In the genomic region with DNA sequence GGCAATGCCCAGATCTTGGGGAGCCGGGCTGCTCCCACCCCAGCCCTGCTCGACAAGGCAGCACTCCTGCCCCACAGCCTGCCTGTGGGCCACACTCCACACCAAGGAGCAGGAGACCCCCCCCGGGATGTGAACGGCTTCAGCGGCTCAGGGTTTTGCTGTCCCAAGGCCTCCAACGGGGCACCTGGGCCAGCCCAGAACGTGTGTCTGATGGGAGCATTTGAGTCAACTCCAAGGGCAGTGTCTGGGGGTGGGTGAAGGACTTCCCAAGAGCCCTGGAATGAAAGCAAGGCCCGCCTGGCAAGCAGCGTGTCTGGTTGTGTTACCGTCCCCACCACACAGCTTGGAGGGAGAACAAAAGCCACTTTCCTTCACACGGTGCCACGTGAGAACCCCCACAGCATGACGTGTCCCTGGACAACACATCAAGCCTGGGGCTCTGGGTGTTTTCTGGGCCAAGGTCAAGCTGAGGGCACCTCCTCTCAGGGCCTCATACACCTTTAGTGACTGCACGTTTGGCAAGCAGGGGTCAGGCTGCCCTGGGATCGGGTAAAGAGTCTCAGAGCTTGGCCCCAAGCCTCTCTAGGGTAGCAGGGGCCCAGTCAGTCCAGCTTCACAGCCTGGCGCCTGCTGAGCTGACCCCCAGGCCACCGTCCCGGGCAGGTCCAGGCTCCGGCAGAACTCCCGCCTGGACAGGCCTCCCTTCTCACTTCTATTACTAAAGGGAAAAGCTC, we compare ENCODE assay signal across 17 cellular contexts. TPM values are rescaled to one million over a fixed set of nuclear protein-coding genes. Genes with fewer than 3 reads are reported as not detected.
A peak's percentile ranks its signal among the peaks of the same experiment; 100 is the strongest.
DNase-seq lines count a peak whose midpoint lies in the region; ATAC-seq and TF ChIP-seq lines count a peak whose summit lies in the region.
"Had no signal": no experiment of that assay in that cellular context is flagged by ENCODE, and none has a peak within 500 bp of the region (broad histone marks: within the 10 kb centered on the region; RNA-seq: fewer than 3 reads in every experiment).

No MANE protein-coding gene starts in this region.

- no peaks in the 10 kb centered on the region for H3K27me3 Mint-ChIP-seq in chondrocyte (ENCODE audit: low read depth)
- no peaks in the 10 kb centered on the region for H3K27me3 Mint-ChIP-seq in activated naive CD8-positive, alpha-beta T cell treated with anti-CD3 and anti-CD28 coated beads for 36 hours
- no peaks in the 10 kb centered on the region for H3K27me3 Mint-ChIP-seq in activated T-helper 2 cell treated with anti-CD3 and anti-CD28 coated beads, Interferon-gamma antibody, Interleukin-2, Interleukin-4, amounts not matched to agents 10 μg/mL and 5 μg/mL and 100 μg/mL, durations not matched to agents 14 hours and 24 hours and 36 hours (ENCODE audit: low read depth)
- H3K27me3 Mint-ChIP-seq: CD4-positive, CD25-positive, alpha-beta regulatory T cell had no signal

- no peaks in the 10 kb centered on the region for H3K36me3 ChIP-seq in H7 (replicated peaks; ENCODE audit: control insufficient read depth, insufficient read depth, low read length)
- no peaks in the 10 kb centered on the region for H3K36me3 ChIP-seq in lower lobe of right lung
- H3K36me3 ChIP-seq in stomach = peaks cover 0 to 24% (median 16%) of the 10 kb centered on the region in 4 donors

- ATAC-seq in lower lobe of right lung = no peak
- ATAC-seq: PC-3 had no signal

- peaks cover 6% of the 10 kb centered on the region for H3K36me3 Mint-ChIP-seq in chondrocyte (ENCODE audit: low read depth)
- no peaks in the 10 kb centered on the region for H3K36me3 Mint-ChIP-seq in activated naive CD8-positive, alpha-beta T cell treated with anti-CD3 and anti-CD28 coated beads for 36 hours
- no peaks in the 10 kb centered on the region for H3K36me3 Mint-ChIP-seq in activated T-helper 2 cell treated with anti-CD3 and anti-CD28 coated beads, Interferon-gamma antibody, Interleukin-2, Interleukin-4, amounts not matched to agents 10 μg/mL and 5 μg/mL and 100 μg/mL, durations not matched to agents 14 hours and 24 hours and 36 hours (ENCODE audit: low read depth)

- peak; percentile 31 for DNase-seq in H7
- peak; percentile 85 for DNase-seq in chondrocyte (ENCODE audit: low spot score)
- peak; percentile 26 for DNase-seq in lower lobe of right lung
- DNase-seq in stomach = no peak
- DNase-seq in middle frontal gyrus (ENCODE audit: extremely low spot score, low spot score) = no peak
- no peak for DNase-seq in activated naive CD8-positive, alpha-beta T cell treated with anti-CD3 and anti-CD28 coated beads for 36 hours
- no peak for DNase-seq in activated T-helper 2 cell treated with anti-CD3 and anti-CD28 coated beads, Interferon-gamma antibody, Interleukin-2, Interleukin-4, amounts not matched to agents 10 μg/mL and 5 μg/mL and 100 μg/mL, durations not matched to agents 14 hours and 24 hours and 36 hours (ENCODE audit: low spot score)
- DNase-seq: AML-193; Caco-2; CD4-positive, CD25-positive, alpha-beta regulatory T cell; EL; KBM-7; NCI-H1417 treated with DMSO at 0.1 percent for 48 hours; NCI-H1930; NCI-H748 treated with DMSO at 0.1 percent for 48 hours; PC-3 had no signal

- no peak overlapping the region for H3K27ac ChIP-seq in lower lobe of right lung
- peak overlapping the region in 4 of 5 donors; percentile 16 to 94 (median 89) for H3K27ac ChIP-seq in stomach

- TF ChIP-seq CTCF in chondrocyte (IDR thresholded peaks at IDR 0.05) = no peak
- TF ChIP-seq CTCF in lower lobe of right lung (IDR thresholded peaks at IDR 0.05) = no peak
- TF ChIP-seq CTCF in stomach (IDR thresholded peaks at IDR 0.05) = no peak

- no peak for TF ChIP-seq EP300 in stomach (IDR thresholded peaks at IDR 0.05)

- H3K27me3 ChIP-seq in H7 (ENCODE audit: control insufficient read depth, insufficient read depth, low read length) (no peaks in the 10 kb centered on the region), lower lobe of right lung (ENCODE audit: low read depth) (no peaks in the 10 kb centered on the region), stomach (no peaks in the 10 kb centered on the region)

- no peaks in the 10 kb centered on the region for H3K9me3 Mint-ChIP-seq in chondrocyte (ENCODE audit: low read depth)
- no peaks in the 10 kb centered on the region for H3K9me3 Mint-ChIP-seq in activated naive CD8-positive, alpha-beta T cell treated with anti-CD3 and anti-CD28 coated beads for 36 hours
- H3K9me3 Mint-ChIP-seq in activated T-helper 2 cell treated with anti-CD3 and anti-CD28 coated beads, Interferon-gamma antibody, Interleukin-2, Interleukin-4, amounts not matched to agents 10 μg/mL and 5 μg/mL and 100 μg/mL, durations not matched to agents 14 hours and 24 hours and 36 hours = no peaks in the 10 kb centered on the region
- H3K9me3 Mint-ChIP-seq: CD4-positive, CD25-positive, alpha-beta regulatory T cell had no signal

- no peak for TF ChIP-seq POLR2A in stomach (IDR thresholded peaks at IDR 0.05)

- WGBS in stomach, 5 donors = 85 to 92% (median 87%) methylated on average over 11 to 20 of the region's 20 CpGs

- intact Hi-C loops in lower lobe of right lung (cut with DNase I) (no loop called here), stomach (cut with DNase I; ENCODE audit: low total_unique reads) (no loop called here)
- intact Hi-C loops in activated T-helper 2 cell treated with anti-CD3 and anti-CD28 coated beads, Interferon-gamma antibody, Interleukin-2, Interleukin-4, amounts not matched to agents 10 μg/mL and 5 μg/mL and 100 μg/mL, durations not matched to agents 14 hours and 24 hours and 36 hours (cut with micrococcal nuclease) = no loop called here

- no peak overlapping the region for H3K4me3 Mint-ChIP-seq in chondrocyte (ENCODE audit: unreplicated experiment)
- no peak overlapping the region for H3K4me3 Mint-ChIP-seq in activated naive CD8-positive, alpha-beta T cell treated with anti-CD3 and anti-CD28 coated beads for 36 hours
- H3K4me3 Mint-ChIP-seq in activated T-helper 2 cell treated with anti-CD3 and anti-CD28 coated beads, Interferon-gamma antibody, Interleukin-2, Interleukin-4, amounts not matched to agents 10 μg/mL and 5 μg/mL and 100 μg/mL, durations not matched to agents 14 hours and 24 hours and 36 hours (ENCODE audit: low read depth) = no peak overlapping the region

- peaks cover 5% of the 10 kb centered on the region for H3K4me1 Mint-ChIP-seq in chondrocyte (ENCODE audit: low read depth)
- H3K4me1 Mint-ChIP-seq in activated naive CD8-positive, alpha-beta T cell treated with anti-CD3 and anti-CD28 coated beads for 36 hours = no peaks in the 10 kb centered on the region
- H3K4me1 Mint-ChIP-seq in activated T-helper 2 cell treated with anti-CD3 and anti-CD28 coated beads, Interferon-gamma antibody, Interleukin-2, Interleukin-4, amounts not matched to agents 10 μg/mL and 5 μg/mL and 100 μg/mL, durations not matched to agents 14 hours and 24 hours and 36 hours (ENCODE audit: low read depth) = no peaks in the 10 kb centered on the region

- no peak overlapping the region for H3K4me3 ChIP-seq in H7 (ENCODE audit: insufficient read depth, low read depth, low read length)
- no peak overlapping the region for H3K4me3 ChIP-seq in lower lobe of right lung
- no peak overlapping the region for H3K4me3 ChIP-seq in stomach

- H3K4me1 ChIP-seq in lower lobe of right lung = peaks cover 12% of the 10 kb centered on the region
- peaks cover 13 to 41% (median 30%) of the 10 kb centered on the region in 4 donors for H3K4me1 ChIP-seq in stomach
- H3K4me1 ChIP-seq: Caco-2 had no signal

- H3K9me3 ChIP-seq in lower lobe of right lung (no peaks in the 10 kb centered on the region), stomach (no peaks in the 10 kb centered on the region)

- H3K27ac Mint-ChIP-seq in chondrocyte (ENCODE audit: unreplicated experiment) = no peak overlapping the region
- H3K27ac Mint-ChIP-seq in activated naive CD8-positive, alpha-beta T cell treated with anti-CD3 and anti-CD28 coated beads for 36 hours = no peak overlapping the region
- no peak overlapping the region for H3K27ac Mint-ChIP-seq in activated T-helper 2 cell treated with anti-CD3 and anti-CD28 coated beads, Interferon-gamma antibody, Interleukin-2, Interleukin-4, amounts not matched to agents 10 μg/mL and 5 μg/mL and 100 μg/mL, durations not matched to agents 14 hours and 24 hours and 36 hours

RNA-seq across cellular contexts. Expression of a gene that starts 6.0 kb away (rescaled TPM):
- not detected in 2 replicates for total RNA-seq in H7 (2014; rRNA removed; shearing (Covaris generic))
- total RNA-seq in chondrocyte (1.7 to 2.2 TPM (median 2.0 TPM) in 3 replicates), lower lobe of right lung (14.0 TPM), stomach (10 to 100 TPM in 2 of 5 donors, 1 to 10 TPM in 1, under 1 TPM in 1, not detected in 1; 0.58 to 32.6 (median 12.0) TPM)
- 10 to 100 TPM in 1 of 3 donors, 1 to 10 TPM in 1, under 1 TPM in 1; 0.95 to 17.6 (median 8.7) TPM for polyA plus RNA-seq in stomach
- under 1 TPM; 0.96 to 0.99 TPM for total RNA-seq in activated naive CD8-positive, alpha-beta T cell treated with anti-CD3 and anti-CD28 coated beads for 36 hours
- total RNA-seq in activated T-helper 2 cell treated with anti-CD3 and anti-CD28 coated beads, Interferon-gamma antibody, Interleukin-2, Interleukin-4, amounts not matched to agents 10 μg/mL and 5 μg/mL and 100 μg/mL, durations not matched to agents 14 hours and 24 hours and 36 hours = 0.16 and 0.27 TPM in 2 replicates
- total RNA-seq: Caco-2, NCI-H460 had no signal

Comparison
In these comparisons a context has a peak if more than half of its experiments do, and no peak if none do; other contexts are left out.
1. DNase-seq: peak in H7 (single experiment), chondrocyte (single experiment) and lower lobe of right lung (single experiment); none in stomach (single experiment), middle frontal gyrus (single experiment), activated naive CD8-positive, alpha-beta T cell treated with anti-CD3 and anti-CD28 coated beads for 36 hours (single experiment) and activated T-helper 2 cell treated with anti-CD3 and anti-CD28 coated beads, Interferon-gamma antibody, Interleukin-2, Interleukin-4, amounts not matched to agents 10 μg/mL and 5 μg/mL and 100 μg/mL, durations not matched to agents 14 hours and 24 hours and 36 hours (single experiment).